In genomic region chr12:89211456-89211855, GRCh38 we compare ENCODE assay signal across 26 cellular contexts.
DNase-seq lines count a peak whose midpoint lies in the region; ATAC-seq and TF ChIP-seq lines count a peak whose summit lies in the region.
"Had no signal": no experiment of that assay in that cellular context is flagged by ENCODE, and none has a peak within 500 bp of the region (broad histone marks: within the 10 kb centered on the region; RNA-seq: fewer than 3 reads in every experiment).

No MANE protein-coding gene starts in this region.

- 73 to 93% methylated on average over 1 of the region's 1 CpG for WGBS in lower leg skin, 2 donors

- DNase-seq in A673 (ENCODE audit: low spot score) (peak; percentile 49), HFFc6 (peak; percentile 4), MCF 10A (ENCODE audit: unreplicated experiment) (peak; percentile 36), osteoblast (ENCODE audit: insufficient read length, low spot score, missing footprints) (no peak), GM10266 (ENCODE audit: extremely low spot score) (no peak), Calu3 (no peak), lower leg skin (ENCODE audit: low spot score in 2 of 2) (no peak)
- DNase-seq: activated CD4-positive, alpha-beta T cell treated with anti-CD3 and anti-CD28 coated beads for 1 hour; activated CD8-positive, alpha-beta memory T cell treated with anti-CD3 and anti-CD28 coated beads, Interleukin-2, amount 10 ng/mL, durations not matched to agents 7 days and 5 days; adrenal gland; caudate nucleus; CD8-positive, alpha-beta T cell; DND-41; effector memory CD8-positive, alpha-beta T cell; H9; kidney glomerular epithelial cell; NCI-H1092; NCI-H2107; NCI-H526 treated with DMSO at 0.1 percent for 48 hours; T1000; tibial artery had no signal

- ATAC-seq in GM19395 (IDR thresholded peaks at IDR 0.05; ENCODE audit: unreplicated experiment), result no peak
- ATAC-seq: activated CD8-positive, alpha-beta memory T cell treated with anti-CD3 and anti-CD28 coated beads, Interleukin-2, amount 10 ng/mL, durations not matched to agents 7 days and 5 days; CD8-positive, alpha-beta T cell; effector memory CD8-positive, alpha-beta T cell; stimulated activated memory B cell treated with anti-CD40 and anti-IgM and Interleukin-4, amounts not matched to agents 10 μg/mL and 1 μg/mL and 100 μg/mL, for 72 hours had no signal

- no peaks in the 10 kb centered on the region for H3K36me3 Mint-ChIP-seq in HFFc6 (ENCODE audit: low read depth)
- no peaks in the 10 kb centered on the region for H3K36me3 Mint-ChIP-seq in MCF 10A (ENCODE audit: insufficient read depth, unreplicated experiment)
- H3K36me3 Mint-ChIP-seq in Calu3 (ENCODE audit: insufficient read depth, unreplicated experiment), result no peaks in the 10 kb centered on the region
- H3K36me3 Mint-ChIP-seq: CD8-positive, alpha-beta T cell; stimulated activated memory B cell treated with anti-CD40 and anti-IgM and Interleukin-4, amounts not matched to agents 10 μg/mL and 1 μg/mL and 100 μg/mL, for 72 hours had no signal

- H3K4me2 ChIP-seq in osteoblast (ENCODE audit: insufficient read depth, low read length), result peak overlapping the region; percentile 7
- H3K4me2 ChIP-seq: KMS-11 had no signal

- H3K27ac Mint-ChIP-seq in HFFc6 (no peak overlapping the region), MCF 10A (ENCODE audit: low read depth, unreplicated experiment) (peak overlapping the region; percentile 83), Calu3 (ENCODE audit: unreplicated experiment) (no peak overlapping the region)
- H3K27ac Mint-ChIP-seq: activated CD8-positive, alpha-beta memory T cell treated with anti-CD3 and anti-CD28 coated beads, Interleukin-2, amount 10 ng/mL, durations not matched to agents 7 days and 5 days; activated T-helper 2 cell treated with anti-CD3 and anti-CD28 coated beads, Interferon-gamma antibody, Interleukin-2, Interleukin-4, amounts not matched to agents 10 μg/mL and 5 μg/mL and 100 μg/mL, durations not matched to agents 14 hours and 24 hours and 36 hours; CD8-positive, alpha-beta T cell; effector memory CD8-positive, alpha-beta T cell; H9; nephron; stimulated activated memory B cell treated with anti-CD40 and anti-IgM and Interleukin-4, amounts not matched to agents 10 μg/mL and 1 μg/mL and 100 μg/mL, for 72 hours had no signal

- no peaks in the 10 kb centered on the region for H3K79me2 ChIP-seq in osteoblast (ENCODE audit: insufficient read depth, low read length)

- H3K4me3 Mint-ChIP-seq in HFFc6, result no peak overlapping the region
- H3K4me3 Mint-ChIP-seq in MCF 10A (ENCODE audit: unreplicated experiment), result no peak overlapping the region
- H3K4me3 Mint-ChIP-seq in Calu3 (ENCODE audit: low read depth, unreplicated experiment), result no peak overlapping the region
- H3K4me3 Mint-ChIP-seq: activated CD8-positive, alpha-beta memory T cell treated with anti-CD3 and anti-CD28 coated beads, Interleukin-2, amount 10 ng/mL, durations not matched to agents 7 days and 5 days; CD8-positive, alpha-beta T cell; effector memory CD8-positive, alpha-beta T cell; H9; nephron; stimulated activated memory B cell treated with anti-CD40 and anti-IgM and Interleukin-4, amounts not matched to agents 10 μg/mL and 1 μg/mL and 100 μg/mL, for 72 hours had no signal

- H2AFZ ChIP-seq in osteoblast (ENCODE audit: low read length), result no peak overlapping the region

- no peaks in the 10 kb centered on the region for H4K20me1 ChIP-seq in osteoblast (ENCODE audit: insufficient read depth, low read length)

- H3K4me3 ChIP-seq in A673 (ENCODE audit: low read depth, low read length, poor library complexity, severe bottlenecking) (no peak overlapping the region), osteoblast (ENCODE audit: insufficient read depth, low read length) (no peak overlapping the region), lower leg skin (ENCODE audit: low read depth, poor library complexity, severe bottlenecking) (no peak overlapping the region)
- H3K4me3 ChIP-seq: adrenal gland, tibial artery had no signal

- TF ChIP-seq CTCF in A673 (conservative IDR thresholded peaks at IDR 0.05; ENCODE audit: low read depth, low read length) (no peak), HFFc6 (IDR thresholded peaks at IDR 0.05) (no peak), MCF 10A (IDR thresholded peaks at IDR 0.05; ENCODE audit: unreplicated experiment) (no peak), osteoblast (IDR thresholded peaks at IDR 0.05; ENCODE audit: extremely low read depth, low read depth, low read length) (no peak), GM10266 (IDR thresholded peaks at IDR 0.05; ENCODE audit: control insufficient read depth, insufficient read depth, low read depth, missing control alignments) (no peak), Calu3 (IDR thresholded peaks at IDR 0.05; ENCODE audit: unreplicated experiment) (no peak), lower leg skin (IDR thresholded peaks at IDR 0.05) (no peak)

- intact Hi-C loops in A673 (cut with micrococcal nuclease; ENCODE audit: unreplicated experiment) (no loop called here), MCF 10A (cut with micrococcal nuclease) (no loop called here), Calu3 (cut with micrococcal nuclease; ENCODE audit: unreplicated experiment) (no loop called here), lower leg skin (cut with DNase I; ENCODE audit: low total_unique reads) (no loop called here)

- H3K27me3 ChIP-seq in A673 (replicated peaks; ENCODE audit: insufficient read depth, low read depth, low read length, poor library complexity), result no peaks in the 10 kb centered on the region
- no peaks in the 10 kb centered on the region for H3K27me3 ChIP-seq in osteoblast (ENCODE audit: insufficient read depth, low read length)
- H3K27me3 ChIP-seq: adrenal gland, tibial artery had no signal

- H3K27me3 Mint-ChIP-seq in HFFc6 (ENCODE audit: insufficient read depth) (peaks cover 2% of the 10 kb centered on the region; the same call in 1 of the 2 replicates), MCF 10A (ENCODE audit: insufficient read depth, unreplicated experiment) (no peaks in the 10 kb centered on the region), Calu3 (ENCODE audit: unreplicated experiment) (no peaks in the 10 kb centered on the region)
- H3K27me3 Mint-ChIP-seq: activated CD8-positive, alpha-beta memory T cell treated with anti-CD3 and anti-CD28 coated beads, Interleukin-2, amount 10 ng/mL, durations not matched to agents 7 days and 5 days; effector memory CD8-positive, alpha-beta T cell; stimulated activated memory B cell treated with anti-CD40 and anti-IgM and Interleukin-4, amounts not matched to agents 10 μg/mL and 1 μg/mL and 100 μg/mL, for 72 hours had no signal

- BruUV-seq in A673 (replicated peaks; lab: Mats Ljungman, UMichigan) (no TSS peak), MCF 10A (replicated peaks; lab: Mats Ljungman, UMichigan) (no TSS peak), Calu3 (replicated peaks; lab: Mats Ljungman, UMichigan) (no TSS peak)

- no peak overlapping the region for H3K27ac ChIP-seq in A673 (ENCODE audit: low read depth, low read length, poor library complexity, severe bottlenecking)
- peak overlapping the region; percentile 25 for H3K27ac ChIP-seq in osteoblast (ENCODE audit: low read depth, low read length)
- H3K27ac ChIP-seq: adrenal gland, KMS-11, tibial artery had no signal

- H3K4me1 ChIP-seq in A673 (ENCODE audit: insufficient read depth, low read length, poor library complexity, severe bottlenecking) (peaks cover 57% of the 10 kb centered on the region), osteoblast (ENCODE audit: insufficient read depth, low read length) (peaks cover 25% of the 10 kb centered on the region)
- H3K4me1 ChIP-seq: adrenal gland had no signal

- no peaks in the 10 kb centered on the region for H3K9me3 ChIP-seq in A673 (ENCODE audit: low read depth, low read length, poor library complexity, severe bottlenecking)
- H3K9me3 ChIP-seq in osteoblast (ENCODE audit: low read depth, low read length), result no peaks in the 10 kb centered on the region
- H3K9me3 ChIP-seq: adrenal gland, tibial artery had no signal

- H3K4me1 Mint-ChIP-seq in HFFc6 (ENCODE audit: low read depth), result peaks cover 25% of the 10 kb centered on the region
- H3K4me1 Mint-ChIP-seq in MCF 10A (ENCODE audit: insufficient read depth, unreplicated experiment), result peaks cover 52% of the 10 kb centered on the region
- H3K4me1 Mint-ChIP-seq in Calu3 (ENCODE audit: low read depth, unreplicated experiment), result peaks cover 35% of the 10 kb centered on the region
- H3K4me1 Mint-ChIP-seq: nephron had no signal

- TF ChIP-seq POLR2A in lower leg skin (IDR thresholded peaks at IDR 0.05), result no peak

- POLR2A ChIA-PET in A673 (lab: Charles Lee; ENCODE audit: low non-redundant PET), result no interaction called here
- POLR2A ChIA-PET in MCF 10A (lab: Yijun Ruan, JAX), result interaction anchor here (0.8 to 3.9 kb wide), 5 partner anchors 26 to 314 kb away, joined by 3 to 19 read pairs (median 6); partner anchors contain the start of genes DUSP6 and GALNT4

- H3K36me3 ChIP-seq in A673 (ENCODE audit: insufficient read depth, low read length, poor library complexity, severe bottlenecking), result no peaks in the 10 kb centered on the region
- no peaks in the 10 kb centered on the region for H3K36me3 ChIP-seq in osteoblast (ENCODE audit: insufficient read depth, low read length)
- H3K36me3 ChIP-seq: adrenal gland, tibial artery had no signal

- CTCF ChIA-PET in A673 (lab: Charles Lee), result no interaction called here
- CTCF ChIA-PET in MCF 10A (lab: Yijun Ruan, JAX), result interaction anchor here (1.6 kb wide), 1 partner anchor 116 kb away, joined by 5 read pairs; no protein-coding TSS in a partner anchor
- CTCF ChIA-PET in Calu3 (lab: Charles Lee), result interaction anchor here (0.6 to 1.1 kb wide), 2 partner anchors 14 to 88 kb away, joined by 3 to 4 read pairs; no protein-coding TSS in a partner anchor

- H3K9me3 Mint-ChIP-seq in HFFc6, result no peaks in the 10 kb centered on the region
- H3K9me3 Mint-ChIP-seq in MCF 10A (ENCODE audit: unreplicated experiment), result no peaks in the 10 kb centered on the region
- no peaks in the 10 kb centered on the region for H3K9me3 Mint-ChIP-seq in Calu3 (ENCODE audit: low read depth, unreplicated experiment)
- H3K9me3 Mint-ChIP-seq: CD8-positive, alpha-beta T cell; effector memory CD8-positive, alpha-beta T cell; H9; nephron; stimulated activated memory B cell treated with anti-CD40 and anti-IgM and Interleukin-4, amounts not matched to agents 10 μg/mL and 1 μg/mL and 100 μg/mL, for 72 hours had no signal

Comparison
In these comparisons a context has a peak if more than half of its experiments do, and no peak if none do; other contexts are left out.
1. DNase-seq: peak in A673 (single experiment), HFFc6 (single experiment) and MCF 10A (single experiment); none in osteoblast (single experiment), GM10266 (single experiment), Calu3 (single experiment) and lower leg skin (0 of 2).